Comparison of ENCODE assay signal across 18 cellular contexts in genomic region chr2:191515536-191515935, GRCh38.
"Had no signal": no experiment of that assay in that cellular context is flagged by ENCODE, and none has a peak within 500 bp of the region (broad histone marks: within the 10 kb centered on the region; RNA-seq: fewer than 3 reads in every experiment).

No MANE protein-coding gene starts in this region.

- DNase-seq: activated CD4-positive, alpha-beta memory T cell treated with anti-CD3 and anti-CD28 coated beads for 36 hours; activated CD4-positive, alpha-beta T cell treated with anti-CD3 and anti-CD28 coated beads for 48 hours; activated naive CD4-positive, alpha-beta T cell treated with Interleukin-2 at 50 U/mL for 16 hours; activated naive CD8-positive, alpha-beta T cell treated with anti-CD3 and anti-CD28 coated beads for 36 hours; activated T-cell treated with anti-CD3 and anti-CD28 coated beads, Interleukin-2, amount 50 U/mL, for 48 hours; cortex of kidney; foreskin keratinocyte; immature natural killer cell; kidney glomerular epithelial cell; mesenchymal stem cell; naive B cell; occipital lobe; posterior cingulate gyrus; stimulated activated CD4-positive, alpha-beta T cell treated with anti-CD3 and anti-CD28 coated beads, Interleukin-4, amount 100 ng/mL, for 24 hours; stimulated activated naive CD4-positive, alpha-beta T cell treated with Interleukin-2 at 50 U/mL for 16 hours; upper lobe of left lung had no signal

- H3K27ac Mint-ChIP-seq: activated CD4-positive, alpha-beta memory T cell treated with anti-CD3 and anti-CD28 coated beads for 36 hours; activated naive CD8-positive, alpha-beta T cell treated with anti-CD3 and anti-CD28 coated beads for 36 hours; immature natural killer cell; naive B cell had no signal

- H3K27ac ChIP-seq: foreskin keratinocyte, hepatocyte, thoracic aorta, upper lobe of left lung had no signal

- H3K4me3 Mint-ChIP-seq: activated CD4-positive, alpha-beta memory T cell treated with anti-CD3 and anti-CD28 coated beads for 36 hours; activated naive CD8-positive, alpha-beta T cell treated with anti-CD3 and anti-CD28 coated beads for 36 hours; immature natural killer cell had no signal

- H3K4me1 ChIP-seq: foreskin keratinocyte, upper lobe of left lung had no signal

- H3K4me3 ChIP-seq: hepatocyte, thoracic aorta, upper lobe of left lung had no signal

- ATAC-seq: foreskin keratinocyte had no signal

- H3K79me2 ChIP-seq: hepatocyte had no signal

- H3K27me3 ChIP-seq: foreskin keratinocyte, hepatocyte, upper lobe of left lung had no signal

- H3K36me3 ChIP-seq: thoracic aorta, upper lobe of left lung had no signal

- H3K9me3 ChIP-seq: thoracic aorta, upper lobe of left lung had no signal

- H3K9me3 Mint-ChIP-seq: activated CD4-positive, alpha-beta memory T cell treated with anti-CD3 and anti-CD28 coated beads for 36 hours; immature natural killer cell had no signal

- H3K4me2 ChIP-seq: hepatocyte had no signal

- H3K36me3 Mint-ChIP-seq: activated CD4-positive, alpha-beta memory T cell treated with anti-CD3 and anti-CD28 coated beads for 36 hours; activated naive CD8-positive, alpha-beta T cell treated with anti-CD3 and anti-CD28 coated beads for 36 hours; immature natural killer cell; naive B cell had no signal

- H3K4me1 Mint-ChIP-seq: activated naive CD8-positive, alpha-beta T cell treated with anti-CD3 and anti-CD28 coated beads for 36 hours; immature natural killer cell; naive B cell had no signal
